Comparison of ENCODE assay signal across 1 cellular context in genomic region chr3:52517796-52518722, GRCh38.
TF ChIP-seq lines count a peak whose summit lies in the region.

No MANE protein-coding gene starts in this region.

TF ChIP-seq in HepG2, 621 proteins besides CTCF, POLR2A, EP300 and RAD21:
- TF ChIP-seq RARA (CRISPR knock-in tag; IDR thresholded peaks at IDR 0.05) (0 out of 2 replicates have a peak, but pooled peaks have one; percentile 18), FOXM1 (CRISPR knock-in tag; IDR thresholded peaks at IDR 0.05) (no peak), ZFP91 (CRISPR knock-in tag; IDR thresholded peaks at IDR 0.05; ENCODE audit: borderline replicate concordance) (peak; percentile 41; the same call in 1 of the 2 replicates), RXRA (CRISPR knock-in tag; IDR thresholded peaks at IDR 0.05) (peak; percentile 36; the same call in 1 of the 2 replicates)
TF ChIP-seq in HepG2: peak in this region for 3.
